In the genomic region with DNA sequence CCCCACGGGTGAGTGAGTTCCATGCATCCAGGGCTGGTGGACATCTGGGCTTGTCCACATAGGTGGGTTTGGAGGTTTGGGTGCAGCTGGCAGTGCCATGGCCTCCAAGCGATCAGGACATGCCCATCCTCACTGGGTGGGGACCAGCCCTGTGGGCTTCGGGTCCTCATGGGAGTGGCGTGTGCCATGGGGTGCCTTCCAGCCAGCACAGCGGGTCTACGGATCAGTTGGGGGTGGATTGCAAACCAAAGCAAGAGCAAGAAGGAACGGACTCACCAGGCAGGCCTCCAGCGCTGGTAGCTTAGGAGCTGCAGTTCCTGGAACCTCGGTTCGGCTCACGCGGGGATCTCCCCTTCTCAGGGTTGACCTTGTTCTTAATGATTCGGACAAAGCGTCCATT, we compare ENCODE assay signal across 6 cellular contexts.
"Had no signal": no experiment of that assay in that cellular context is flagged by ENCODE, and none has a peak within 500 bp of the region (broad histone marks: within the 10 kb centered on the region; RNA-seq: fewer than 3 reads in every experiment).

No MANE protein-coding gene starts in this region.

- H3K4me2 ChIP-seq: GM23338 had no signal

- H3K36me3 Mint-ChIP-seq: IgD-negative memory B cell had no signal

- DNase-seq: H9, HCEC 1CT, KBM-7 had no signal

- H3K27me3 Mint-ChIP-seq: IgD-negative memory B cell had no signal

- H2AFZ ChIP-seq: GM23338 had no signal

- ATAC-seq: GM23338, HepG2 had no signal

- H3K4me1 Mint-ChIP-seq: GM23338, H9, IgD-negative memory B cell had no signal

- H3K4me3 Mint-ChIP-seq: GM23338, H9 had no signal

- H3K27ac Mint-ChIP-seq: GM23338, IgD-negative memory B cell had no signal

- H3K9me3 Mint-ChIP-seq: GM23338 had no signal

- H3K4me3 ChIP-seq: GM23338 had no signal
